Comparison of ENCODE assay signal across 1 cellular context in genomic region chr11:47003180-47003877, GRCh38.
TF ChIP-seq lines count a peak whose summit lies in the region.

No MANE protein-coding gene starts in this region.

TF ChIP-seq in K562, 482 proteins besides CTCF, POLR2A, EP300 and RAD21 (continued from another document):
- TF ChIP-seq JUND (IDR thresholded peaks at IDR 0.05; ENCODE audit: borderline replicate concordance, low read depth, low read length) (no peak), JUND (tag; IDR thresholded peaks at IDR 0.05; ENCODE audit: borderline replicate concordance, low read depth, low read length) (peak; percentile 58; the same call in 2 of the 3 replicates), ZBTB11 (CRISPR knock-in tag; IDR thresholded peaks at IDR 0.05) (0 out of 6 replicates have a peak, but pooled peaks of 1 of the 3 experiments have one; percentile 30), SAFB (IDR thresholded peaks at IDR 0.05; ENCODE audit: borderline replicate concordance, low read depth, low read length) (no peak), ARNT (IDR thresholded peaks at IDR 0.05) (peak in 1 of 2 experiments; percentile 34; a peak in 1 of 4 replicates), JUN (IDR thresholded peaks at IDR 0.05; ENCODE audit: borderline replicate concordance, low read depth, low read length) (no peak), JUN (CRISPR knock-in tag; IDR thresholded peaks at IDR 0.05; ENCODE audit: borderline replicate concordance) (no peak), NR3C1 (CRISPR knock-in tag; IDR thresholded peaks at IDR 0.05) (no peak), POLR2AphosphoS5 (IDR thresholded peaks at IDR 0.05; ENCODE audit: control insufficient read depth, insufficient read depth, low read depth, low read length) (peak; percentile 58; the same call in 1 of the 2 replicates), FOSL1 (tag; conservative IDR thresholded peaks at IDR 0.05) (0 out of 2 replicates have a peak, but pooled peaks have one; percentile 15), EGR1 (conservative IDR thresholded peaks at IDR 0.05) (peak; percentile 34), ZBTB43 (CRISPR knock-in tag; IDR thresholded peaks at IDR 0.05) (no peak), ZNF274 (IDR thresholded peaks at IDR 0.05; ENCODE audit: borderline replicate concordance, low read depth, low read length) (no peak), FOXJ3 (CRISPR knock-in tag; IDR thresholded peaks at IDR 0.05) (no peak), ZNF24 (IDR thresholded peaks at IDR 0.05) (peak; percentile 61; the same call in 1 of the 2 replicates), HMG20B (CRISPR knock-in tag; IDR thresholded peaks at IDR 0.05) (no peak)
TF ChIP-seq in K562: peak in this region for 34.
